ENCODE assay signal across 5 cellular contexts in the genomic region with DNA sequence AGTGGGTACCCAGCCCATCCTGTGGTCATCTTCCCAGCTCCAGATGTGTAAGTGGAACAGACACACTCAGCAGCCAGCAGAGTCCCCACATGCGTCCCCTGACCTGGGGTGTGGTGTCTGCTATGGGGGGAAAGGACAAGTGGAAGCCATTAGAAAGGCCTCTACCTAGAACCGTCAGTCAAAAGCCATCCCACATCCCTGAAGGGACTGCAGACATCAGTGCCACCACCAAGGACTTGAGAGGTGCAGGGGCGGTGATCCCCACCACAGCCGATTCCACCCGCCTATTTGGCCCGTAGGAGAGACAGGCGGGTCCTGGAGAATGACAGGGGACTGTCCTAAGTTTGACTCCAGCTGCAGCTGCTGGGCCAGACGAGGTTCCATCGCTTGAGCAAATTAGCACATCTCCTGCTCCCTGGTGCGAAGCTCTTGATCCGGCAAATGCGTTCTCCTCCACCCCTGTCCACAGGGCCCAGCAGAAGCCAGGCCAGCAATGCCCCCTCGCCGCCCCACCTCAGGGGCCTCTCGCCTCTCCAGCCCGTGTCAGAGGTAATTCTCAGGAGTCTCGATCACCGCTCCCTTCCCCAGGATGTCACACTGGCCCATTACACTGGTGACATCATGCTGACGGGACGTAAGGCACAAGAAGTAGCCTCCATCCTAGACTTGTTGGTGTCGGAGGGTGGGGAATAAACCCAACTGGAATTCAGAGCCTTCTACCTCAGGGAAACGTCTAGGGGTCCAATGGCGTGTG. TPM values are rescaled to one million over a fixed set of nuclear protein-coding genes. Genes with fewer than 3 reads are reported as not detected.
"Had no signal": no experiment of that assay in that cellular context is flagged by ENCODE, and none has a peak within 500 bp of the region (broad histone marks: within the 10 kb centered on the region; RNA-seq: fewer than 3 reads in every experiment).

No MANE protein-coding gene starts in this region.

RNA-seq across cellular contexts. Expression of a gene that starts 33.8 kb away (rescaled TPM):
- total RNA-seq: LHCN-M2, MCF 10A, OCI-LY7, SK-MEL-5 had no signal
- polyA plus RNA-seq: SK-N-SH had no signal
